Comparison of ENCODE assay signal across 8 cellular contexts in genomic region chr21:38352536-38353219, GRCh38.
DNase-seq lines count a peak whose midpoint lies in the region; ATAC-seq and TF ChIP-seq lines count a peak whose summit lies in the region.

No MANE protein-coding gene starts in this region.

- DNase-seq in GM04504 (ENCODE audit: low read depth): peak; percentile 62
- DNase-seq in SK-MEL-5 (ENCODE audit: low read depth, low spot score): peak; percentile 54
- DNase-seq in cardiac fibroblast (ENCODE audit: low read depth in 2 of 2): peak; percentile 83 to 90
- peak; percentile 62 for DNase-seq in left lobe of liver (ENCODE audit: low spot score)
- DNase-seq in stimulated activated CD8-positive, alpha-beta memory T cell treated with anti-CD3 and anti-CD28 coated beads, Interleukin-2, amount 100 ng/mL, for 48 hours (ENCODE audit: low read depth in 2 of 2): peak; percentile 16 to 19
- no peak for DNase-seq in putamen (ENCODE audit: low spot score)

- no peak overlapping the region for H2AFZ ChIP-seq in Loucy (ENCODE audit: low read length)

- peaks cover 9% of the 10 kb centered on the region for H3K4me1 ChIP-seq in Loucy (ENCODE audit: insufficient read depth, low read length, poor library complexity, severe bottlenecking)

- no peaks in the 10 kb centered on the region for H3K79me2 ChIP-seq in Loucy (ENCODE audit: insufficient read depth, low read length)

- in situ Hi-C loops in SK-MEL-5 (cut with HindIII; ENCODE audit: low pct_unique_long_range_greater_than_20kb, low sequenced_read_pairs): no loop called here

- H3F3A ChIP-seq in Loucy (ENCODE audit: low read depth): no peaks in the 10 kb centered on the region

- TF ChIP-seq CTCF in Loucy (conservative IDR thresholded peaks at IDR 0.05; ENCODE audit: low read length) (peak; percentile 95), cardiac fibroblast (IDR thresholded peaks at IDR 0.05; ENCODE audit: low read depth, low read length) (peak; percentile 84)

- H3K4me3 ChIP-seq in Loucy (ENCODE audit: low read length, poor library complexity, severe bottlenecking) (no peak overlapping the region), cardiac fibroblast (replicated peaks in 1 of 2; ENCODE audit: low read depth in 2 of 2, low read length in 2 of 2) (no peak overlapping the region)

- H3K27me3 ChIP-seq in Loucy (ENCODE audit: insufficient read depth, low read length, poor library complexity, severe bottlenecking): no peaks in the 10 kb centered on the region

- no peaks in the 10 kb centered on the region for H4K20me1 ChIP-seq in Loucy (ENCODE audit: insufficient read depth, low read length, poor library complexity, severe bottlenecking)

- no peaks in the 10 kb centered on the region for H3K9me3 ChIP-seq in Loucy (ENCODE audit: insufficient read depth, low read depth, low read length)

- H3K36me3 ChIP-seq in Loucy (ENCODE audit: insufficient read depth, low read length): no peaks in the 10 kb centered on the region

- H3K9me2 ChIP-seq in Loucy (replicated peaks; ENCODE audit: low read depth, low read length): no peaks in the 10 kb centered on the region

- no peak overlapping the region for H3K9ac ChIP-seq in Loucy (ENCODE audit: low read depth, low read length, poor library complexity, severe bottlenecking)

- H3K4me2 ChIP-seq in Loucy (ENCODE audit: low read depth, low read length, poor library complexity, severe bottlenecking): no peak overlapping the region

- peak; percentile 84 for ATAC-seq in left lobe of liver
- no peak for ATAC-seq in GM19035 (IDR thresholded peaks at IDR 0.05; ENCODE audit: unreplicated experiment)
